In genomic region chr5:141668601-141669265, GRCh38 we compare ENCODE assay signal across 17 cellular contexts. TPM values are rescaled to one million over a fixed set of nuclear protein-coding genes. Genes with fewer than 3 reads are reported as not detected.
DNase-seq lines count a peak whose midpoint lies in the region; ATAC-seq, FAIRE-seq and TF ChIP-seq lines count a peak whose summit lies in the region.
"Had no signal": no experiment of that assay in that cellular context is flagged by ENCODE, and none has a peak within 500 bp of the region (broad histone marks: within the 10 kb centered on the region; RNA-seq: fewer than 3 reads in every experiment).

No MANE protein-coding gene starts in this region.

- H3K79me1 ChIP-seq in neuronal stem cell (ENCODE audit: low read depth, low read length) = no peaks in the 10 kb centered on the region

- peak overlapping the region; percentile 61 for H2AK5ac ChIP-seq in neuronal stem cell (ENCODE audit: low read depth, low read length)

- TF ChIP-seq CTCF in HEK293 (tag by site-specific recombination; IDR thresholded peaks at IDR 0.05) (no peak), K562 (IDR thresholded peaks at IDR 0.05 in 2 of 3, conservative IDR thresholded peaks at IDR 0.05 in 1 of 3; ENCODE audit: insufficient read depth in 2 of 3, low read depth in 1 of 3, low read length in 3 of 3) (no peak)

- POLR2A ChIA-PET in HEK293 (lab: Yijun Ruan, JAX) = interaction anchor here (0.7 to 1.5 kb wide), 2 partner anchors 32 kb away, joined by 4 to 5 read pairs; partner anchors contain the start of genes HDAC3 and RELL2
- POLR2A ChIA-PET in K562 (lab: Yijun Ruan, JAX) = interaction anchor here (0.7 to 3.3 kb wide), 6 partner anchors 10 to 300 kb away, joined by 3 to 11 read pairs (median 4); partner anchors contain the start of genes PCDH1 and RNF14

- FAIRE-seq in K562 (lab: Jason Lieb, UNC) = no peak
- FAIRE-seq: keratinocyte, small intestine had no signal

- DNase-seq in K562 (ENCODE audit: extremely low read depth in 1 of 4, low spot score in 3 of 4) (no peak), neuronal stem cell (ENCODE audit: low spot score) (no peak), dermis blood vessel endothelial cell (no peak)
- DNase-seq: activated CD4-positive, CD25-positive, alpha-beta regulatory T cell; activated T-cell treated with anti-CD3 and anti-CD28 coated beads, Interleukin-2, amount 50 U/mL, for 72 hours; cortex of kidney; hippocampal formation; naive B cell; NCI-H187 treated with DMSO at 0.1 percent for 48 hours; NCI-H345; small intestine; stimulated activated CD4-positive, alpha-beta T cell treated with anti-CD3 and anti-CD28 coated beads, Interleukin-4, amount 100 ng/mL, for 1 hour; stomach had no signal

- H3K9me1 ChIP-seq in K562 (ENCODE audit: control insufficient read depth, insufficient read depth, low read length) = no peaks in the 10 kb centered on the region

- in situ Hi-C loops in K562 (cut with MboI) = no loop called here

- H3K4me2 ChIP-seq in K562 (ENCODE audit: insufficient read depth, low read length) (no peak overlapping the region), neuronal stem cell (ENCODE audit: insufficient read depth, low read length, poor library complexity, severe bottlenecking) (no peak overlapping the region)

- H2BK12ac ChIP-seq in neuronal stem cell (ENCODE audit: low read length) = no peak overlapping the region

- H2AFZ ChIP-seq in K562 (ENCODE audit: low read depth, low read length) (peak overlapping the region; percentile 61; the same call in 1 of the 2 replicates), neuronal stem cell (ENCODE audit: low read length) (no peak overlapping the region)

- H3K27ac ChIP-seq in HEK293 (ENCODE audit: extremely low read depth, low read depth, low read length) = no peak overlapping the region
- no peak overlapping the region for H3K27ac ChIP-seq in K562 (ENCODE audit: extremely low read depth, low read depth, low read length)
- H3K27ac ChIP-seq in neuronal stem cell (replicated peaks; ENCODE audit: low read length) = no peak overlapping the region
- H3K27ac ChIP-seq: stomach had no signal

- TF ChIP-seq RAD21 in K562 (CRISPR knock-in tag; conservative IDR thresholded peaks at IDR 0.05 in 1 of 2, IDR thresholded peaks at IDR 0.05 in 1 of 2) = no peak

- H3K18ac ChIP-seq in neuronal stem cell (ENCODE audit: low read length) = no peak overlapping the region

- H3K23ac ChIP-seq in neuronal stem cell (ENCODE audit: low read depth, low read length, poor library complexity) = no peak overlapping the region

- no peak overlapping the region for H3K14ac ChIP-seq in neuronal stem cell (ENCODE audit: low read length)

- H3K4me3 ChIP-seq in HEK293 (ENCODE audit: low read depth, low read length) (no peak overlapping the region), K562 (no peak overlapping the region), neuronal stem cell (ENCODE audit: low read length in 2 of 2) (no peak overlapping the region)
- H3K4me3 ChIP-seq: stomach had no signal

- no peak overlapping the region for H2BK120ac ChIP-seq in neuronal stem cell (ENCODE audit: low read depth, low read length)

- no peak overlapping the region for H2BK5ac ChIP-seq in neuronal stem cell (ENCODE audit: low read length)

- WGBS in K562 (ENCODE audit: insufficient coverage, low coverage, missing lambda C conversion rate) = 67% methylated on average over 8 of the region's 8 CpGs
- WGBS in neuronal stem cell (ENCODE audit: extremely low coverage in 2 of 2, insufficient read length in 2 of 2, insufficient replicate concordance in 1 of 2), 2 donors = no CpG with 5 or more reads among the region's 8 CpGs

- no peaks in the 10 kb centered on the region for H4K20me1 ChIP-seq in K562 (replicated peaks; ENCODE audit: control insufficient read depth, insufficient read depth, low read length)

- H3K27me3 ChIP-seq in K562 (ENCODE audit: control insufficient read depth in 2 of 2, insufficient read depth in 2 of 2, low read length in 2 of 2) (no peaks in the 10 kb centered on the region), neuronal stem cell (ENCODE audit: control insufficient read depth in 3 of 3, insufficient read depth in 3 of 3, low read depth in 1 of 3, low read length in 3 of 3) (no peaks in the 10 kb centered on the region)
- H3K27me3 ChIP-seq: stomach had no signal

- H3K9ac ChIP-seq in K562 (ENCODE audit: insufficient read depth in 1 of 2, low read depth in 2 of 2, low read length in 2 of 2) = peak overlapping the region in 1 of 2 experiments; percentile 62; a peak in 2 of 4 replicates
- H3K9ac ChIP-seq in neuronal stem cell (ENCODE audit: low read depth, low read length, poor library complexity) = peak overlapping the region; percentile 12

- intact Hi-C loops in K562 (cut with micrococcal nuclease) = loop anchor here (10.0 kb wide), 2 partner anchors 296 to 476 kb away; partner anchors contain the start of gene RNF14

- ATAC-seq in K562 (no peak), GM21825 (IDR thresholded peaks at IDR 0.05; ENCODE audit: unreplicated experiment) (no peak), GM18868 (IDR thresholded peaks at IDR 0.05; ENCODE audit: unreplicated experiment) (no peak)
- ATAC-seq: activated T-cell treated with anti-CD3 and anti-CD28 coated beads, Interleukin-2, amount 50 U/mL, for 72 hours had no signal

- H3K79me2 ChIP-seq in K562 (ENCODE audit: control insufficient read depth, insufficient read depth, low read length) = no peaks in the 10 kb centered on the region

- H2BK15ac ChIP-seq in neuronal stem cell (ENCODE audit: low read length) = no peak overlapping the region

- H3K36me3 ChIP-seq in HEK293 (ENCODE audit: control insufficient read depth in 2 of 2, insufficient read depth in 1 of 2, low read length in 2 of 2) (peaks cover 0 to 9% of the 10 kb centered on the region in 2 experiments; a peak in 1 of 3 replicates), K562 (ENCODE audit: control insufficient read depth, insufficient read depth, low read length) (peaks cover 3% of the 10 kb centered on the region; the same call in 1 of the 3 replicates), neuronal stem cell (replicated peaks in 1 of 2; ENCODE audit: control insufficient read depth in 2 of 2, insufficient read depth in 2 of 2, low read length in 2 of 2) (peaks cover 15 to 53% of the 10 kb centered on the region in 2 donors)

- H4K91ac ChIP-seq in neuronal stem cell (ENCODE audit: low read depth, low read length, poor library complexity) = no peak overlapping the region

- BruUV-seq in K562 (replicated peaks; lab: Mats Ljungman, UMichigan) = no TSS peak

- H3K9me3 ChIP-seq in HEK293 (ENCODE audit: control insufficient read depth, insufficient read depth, low read depth, low read length) (no peaks in the 10 kb centered on the region), K562 (replicated peaks; ENCODE audit: control insufficient read depth, insufficient read depth, low read depth, low read length) (no peaks in the 10 kb centered on the region), neuronal stem cell (replicated peaks in 1 of 2; ENCODE audit: control insufficient read depth in 2 of 2, insufficient read depth in 1 of 2, low read depth in 1 of 2, low read length in 2 of 2) (no peaks in the 10 kb centered on the region)
- H3K9me3 ChIP-seq: stomach had no signal

- no peak overlapping the region for H3K4ac ChIP-seq in neuronal stem cell (ENCODE audit: low read length)

- CTCF ChIA-PET in HEK293 (lab: Yijun Ruan, JAX) = interaction anchor here (0.5 to 2.4 kb wide), 11 partner anchors 9 to 356 kb away, joined by 3 to 12 read pairs (median 3); partner anchors contain the start of genes ARAP3 and PCDHGB5
- CTCF ChIA-PET in K562 (lab: Yijun Ruan, JAX; ENCODE audit: low intra/inter-chr PET ratio) = interaction anchor here (0.5 kb wide), 1 partner anchor 1732 kb away, joined by 3 read pairs; no protein-coding TSS in a partner anchor

- H3K4me1 ChIP-seq in HEK293 (ENCODE audit: control insufficient read depth, insufficient read depth, low read length) (no peaks in the 10 kb centered on the region), K562 (replicated peaks in 1 of 2; ENCODE audit: control insufficient read depth in 2 of 2, insufficient read depth in 2 of 2, low read length in 2 of 2) (peaks cover 6 to 15% of the 10 kb centered on the region in 2 experiments; a peak in 4 of 5 replicates), neuronal stem cell (ENCODE audit: control insufficient read depth in 2 of 2, insufficient read depth in 1 of 2, low read depth in 1 of 2, low read length in 2 of 2) (peaks cover 5 to 9% of the 10 kb centered on the region in 2 donors)

- TF ChIP-seq POLR2A in K562 (conservative IDR thresholded peaks at IDR 0.05) = no peak

- no peak overlapping the region for H4K8ac ChIP-seq in neuronal stem cell (ENCODE audit: low read depth, low read length)

- TF ChIP-seq EP300 in K562 (IDR thresholded peaks at IDR 0.05; ENCODE audit: low read length) = no peak

RNA-seq across cellular contexts. Expression of gene ARAP3, which starts 13.3 kb away (rescaled TPM):
- total RNA-seq in K562 (2011; cell fraction: chromatin; rRNA removed; ENCODE audit: low replicate concordance) = 9.6 and 29.6 TPM in 2 replicates
- total RNA-seq in K562 (2011; cell fraction: nucleolus; rRNA removed) = 10.7 and 13.7 TPM in 2 replicates
- total RNA-seq in K562 (2011; cell fraction: nucleoplasm; rRNA removed) = 8.9 and 9.9 TPM in 2 replicates
- total RNA-seq in K562 (2014; rRNA removed) (6.4 and 8.6 TPM in 2 replicates), K562 (2014; rRNA removed; fragmentation: Illumina TruSeq; extraction: Trizol) (5.1 and 5.2 TPM in 2 replicates), K562 (2015; rRNA removed; fragmentation: Illumina TruSeq; extraction: Trizol) (7.1 and 7.5 TPM in 2 replicates), K562 (2021) (23.3 and 25.7 TPM in 2 replicates), dermis blood vessel endothelial cell (46.1 and 65.8 TPM in 2 replicates)
- polyA plus RNA-seq in K562 (2011; rRNA removed) (6.1 and 7.0 TPM in 2 replicates), K562 (2014; fragmentation: Illumina TruSeq; extraction: Trizol) (16.6 and 16.8 TPM in 2 replicates), K562 (2014; fragmentation: Nextera tagmentation; extraction: Ambion mirVana) (1 to 10 TPM in 1 of 2 experiments, under 1 TPM in 1; 0.83 to 1.4 TPM), K562 (2014; rRNA removed) (14.8 and 16.7 TPM in 2 replicates)
- polyA plus RNA-seq in K562 (2011; cell fraction: cytosol; rRNA removed) = 5.5 and 7.0 TPM in 2 replicates
- polyA plus RNA-seq in K562 (2011; cell fraction: nucleus; rRNA removed) = 37.6 and 59.0 TPM in 2 replicates
- polyA plus RNA-seq in K562 (2012) = 13.9 and 21.4 TPM in 2 replicates
- 4.6 and 5.1 TPM in 2 replicates for polyA minus RNA-seq in K562 (2011; rRNA and poly(A)+ RNA removed)
- polyA minus RNA-seq in K562 (2011; cell fraction: cytosol; rRNA and poly(A)+ RNA removed) = 7.0 and 8.1 TPM in 2 replicates
- 9.8 and 11.7 TPM in 2 replicates for polyA minus RNA-seq in K562 (2011; cell fraction: nucleus; rRNA and poly(A)+ RNA removed)
- polyA plus RNA-seq in neuronal stem cell (2013, experiment 1 of 2) = 19.7 TPM
- polyA plus RNA-seq in neuronal stem cell (2013, experiment 2 of 2) = 19.5 TPM

RNA-seq across cellular contexts. Expression of gene FCHSD1, which starts 17.5 kb away (rescaled TPM):
- 160 and 307 TPM in 2 replicates for total RNA-seq in K562 (2011; cell fraction: chromatin; rRNA removed; ENCODE audit: low replicate concordance)
- 128 and 139 TPM in 2 replicates for total RNA-seq in K562 (2011; cell fraction: nucleolus; rRNA removed)
- 143 and 150 TPM in 2 replicates for total RNA-seq in K562 (2011; cell fraction: nucleoplasm; rRNA removed)
- total RNA-seq in K562 (2014; rRNA removed) (19.2 and 20.6 TPM in 2 replicates), K562 (2014; rRNA removed; fragmentation: Illumina TruSeq; extraction: Trizol) (7.0 and 7.9 TPM in 2 replicates), K562 (2015; rRNA removed; fragmentation: Illumina TruSeq; extraction: Trizol) (12.9 and 13.7 TPM in 2 replicates), K562 (2021) (19.2 and 26.5 TPM in 2 replicates), dermis blood vessel endothelial cell (20.9 and 24.0 TPM in 2 replicates)
- polyA plus RNA-seq in K562 (2011; rRNA removed) (24.8 and 36.2 TPM in 2 replicates), K562 (2014; fragmentation: Illumina TruSeq; extraction: Trizol) (13.6 and 20.6 TPM in 2 replicates), K562 (2014; fragmentation: Nextera tagmentation; extraction: Ambion mirVana) (under 1 TPM; 0.35 to 0.84 TPM), K562 (2014; rRNA removed) (28.6 and 37.5 TPM in 2 replicates)
- polyA plus RNA-seq in K562 (2011; cell fraction: cytosol; rRNA removed) = 11.3 and 18.8 TPM in 2 replicates
- polyA plus RNA-seq in K562 (2011; cell fraction: nucleus; rRNA removed) = 300 and 346 TPM in 2 replicates
- polyA plus RNA-seq in K562 (2012) = 16.4 and 35.9 TPM in 2 replicates
- 7.8 and 12.4 TPM in 2 replicates for polyA minus RNA-seq in K562 (2011; rRNA and poly(A)+ RNA removed)
- polyA minus RNA-seq in K562 (2011; cell fraction: cytosol; rRNA and poly(A)+ RNA removed) = 12.8 and 13.1 TPM in 2 replicates
- 43.8 and 62.2 TPM in 2 replicates for polyA minus RNA-seq in K562 (2011; cell fraction: nucleus; rRNA and poly(A)+ RNA removed)
- 11.3 TPM for polyA plus RNA-seq in neuronal stem cell (2013, experiment 1 of 2)
- 10.9 TPM for polyA plus RNA-seq in neuronal stem cell (2013, experiment 2 of 2)

RNA-seq across cellular contexts. Expression of gene RELL2, which starts 31.9 kb away (rescaled TPM):
- 14.3 and 44.8 TPM in 2 replicates for total RNA-seq in K562 (2011; cell fraction: chromatin; rRNA removed; ENCODE audit: low replicate concordance)
- total RNA-seq in K562 (2011; cell fraction: nucleolus; rRNA removed) = 46.6 and 54.9 TPM in 2 replicates
- 22.9 and 26.5 TPM in 2 replicates for total RNA-seq in K562 (2011; cell fraction: nucleoplasm; rRNA removed)
- total RNA-seq in K562 (2014; rRNA removed) (30.7 and 35.5 TPM in 2 replicates), K562 (2014; rRNA removed; fragmentation: Illumina TruSeq; extraction: Trizol) (5.0 and 7.0 TPM in 2 replicates), K562 (2015; rRNA removed; fragmentation: Illumina TruSeq; extraction: Trizol) (14.1 and 14.3 TPM in 2 replicates), K562 (2021) (22.9 and 23.3 TPM in 2 replicates), dermis blood vessel endothelial cell (3.9 and 9.9 TPM in 2 replicates)
- polyA plus RNA-seq in K562 (2011; rRNA removed) (17.4 and 17.9 TPM in 2 replicates), K562 (2014; fragmentation: Illumina TruSeq; extraction: Trizol) (13.3 and 19.8 TPM in 2 replicates), K562 (2014; fragmentation: Nextera tagmentation; extraction: Ambion mirVana) (under 1 TPM; 0.06 to 0.76 TPM), K562 (2014; rRNA removed) (33.8 and 36.0 TPM in 2 replicates)
- polyA plus RNA-seq in K562 (2011; cell fraction: cytosol; rRNA removed) = 15.7 and 32.1 TPM in 2 replicates
- 65.3 and 140 TPM in 2 replicates for polyA plus RNA-seq in K562 (2011; cell fraction: nucleus; rRNA removed)
- polyA plus RNA-seq in K562 (2012) = 4.8 and 10.5 TPM in 2 replicates
- polyA minus RNA-seq in K562 (2011; rRNA and poly(A)+ RNA removed) = 6.0 and 11.9 TPM in 2 replicates
- polyA minus RNA-seq in K562 (2011; cell fraction: cytosol; rRNA and poly(A)+ RNA removed) = 7.4 and 8.4 TPM in 2 replicates
- 18.0 and 23.8 TPM in 2 replicates for polyA minus RNA-seq in K562 (2011; cell fraction: nucleus; rRNA and poly(A)+ RNA removed)
- polyA plus RNA-seq in neuronal stem cell (2013, experiment 1 of 2) = 2.6 TPM
- 2.5 TPM for polyA plus RNA-seq in neuronal stem cell (2013, experiment 2 of 2)

RNA-seq across cellular contexts. Expression of gene HDAC3, which starts 32.1 kb away (rescaled TPM):
- 380 and 433 TPM in 2 replicates for total RNA-seq in K562 (2011; cell fraction: chromatin; rRNA removed; ENCODE audit: low replicate concordance)
- 249 and 274 TPM in 2 replicates for total RNA-seq in K562 (2011; cell fraction: nucleolus; rRNA removed)
- total RNA-seq in K562 (2011; cell fraction: nucleoplasm; rRNA removed) = 332 and 388 TPM in 2 replicates
- total RNA-seq in K562 (2014; rRNA removed) (111 and 160 TPM in 2 replicates), K562 (2014; rRNA removed; fragmentation: Illumina TruSeq; extraction: Trizol) (118 and 129 TPM in 2 replicates), K562 (2015; rRNA removed; fragmentation: Illumina TruSeq; extraction: Trizol) (116 and 130 TPM in 2 replicates), K562 (2021) (114 and 119 TPM in 2 replicates), dermis blood vessel endothelial cell (43.7 and 45.0 TPM in 2 replicates)
- polyA plus RNA-seq in K562 (2011; rRNA removed) (190 and 191 TPM in 2 replicates), K562 (2014; fragmentation: Illumina TruSeq; extraction: Trizol) (144 and 153 TPM in 2 replicates), K562 (2014; fragmentation: Nextera tagmentation; extraction: Ambion mirVana) (100 to 1,000 TPM in 1 of 2 experiments, 10 to 100 TPM in 1; 89.7 to 107 TPM), K562 (2014; rRNA removed) (120 and 137 TPM in 2 replicates)
- polyA plus RNA-seq in K562 (2011; cell fraction: cytosol; rRNA removed) = 207 and 230 TPM in 2 replicates
- polyA plus RNA-seq in K562 (2011; cell fraction: nucleus; rRNA removed) = 365 and 426 TPM in 2 replicates
- polyA plus RNA-seq in K562 (2012) = 77.6 and 93.4 TPM in 2 replicates
- 136 and 147 TPM in 2 replicates for polyA minus RNA-seq in K562 (2011; rRNA and poly(A)+ RNA removed)
- polyA minus RNA-seq in K562 (2011; cell fraction: cytosol; rRNA and poly(A)+ RNA removed) = 73.0 and 87.2 TPM in 2 replicates
- 80.6 and 114 TPM in 2 replicates for polyA minus RNA-seq in K562 (2011; cell fraction: nucleus; rRNA and poly(A)+ RNA removed)
- 61.4 TPM for polyA plus RNA-seq in neuronal stem cell (2013, experiment 1 of 2)
- 61.9 TPM for polyA plus RNA-seq in neuronal stem cell (2013, experiment 2 of 2)

RNA-seq across cellular contexts. Expression of gene DIAPH1, which starts 49.9 kb away (rescaled TPM):
- total RNA-seq in K562 (2011; cell fraction: chromatin; rRNA removed; ENCODE audit: low replicate concordance) = 295 and 514 TPM in 2 replicates
- 151 and 162 TPM in 2 replicates for total RNA-seq in K562 (2011; cell fraction: nucleolus; rRNA removed)
- 271 and 317 TPM in 2 replicates for total RNA-seq in K562 (2011; cell fraction: nucleoplasm; rRNA removed)
- 90.1 and 91.4 TPM in 2 replicates for total RNA-seq in K562 (2014; rRNA removed)
- total RNA-seq in K562 (2014; rRNA removed; fragmentation: Illumina TruSeq; extraction: Trizol) = 73.7 and 84.9 TPM in 2 replicates
- 60.8 and 68.0 TPM in 2 replicates for total RNA-seq in K562 (2015; rRNA removed; fragmentation: Illumina TruSeq; extraction: Trizol)
- total RNA-seq in K562 (2021) = 268 and 328 TPM in 2 replicates
- polyA plus RNA-seq in K562 (2011; rRNA removed) = 146 and 159 TPM in 2 replicates
- 137 TPM in 2 replicates for polyA plus RNA-seq in K562 (2011; cell fraction: cytosol; rRNA removed)
- polyA plus RNA-seq in K562 (2011; cell fraction: nucleus; rRNA removed) = 325 and 501 TPM in 2 replicates
- 172 and 199 TPM in 2 replicates for polyA plus RNA-seq in K562 (2012)
- 261 and 291 TPM in 2 replicates for polyA plus RNA-seq in K562 (2014; fragmentation: Illumina TruSeq; extraction: Trizol)
- 10 to 100 TPM; 75.8 to 97.8 TPM for polyA plus RNA-seq in K562 (2014; fragmentation: Nextera tagmentation; extraction: Ambion mirVana)
- 131 and 168 TPM in 2 replicates for polyA plus RNA-seq in K562 (2014; rRNA removed)
- 279 and 286 TPM in 2 replicates for polyA minus RNA-seq in K562 (2011; rRNA and poly(A)+ RNA removed)
- 184 and 249 TPM in 2 replicates for polyA minus RNA-seq in K562 (2011; cell fraction: cytosol; rRNA and poly(A)+ RNA removed)
- 108 and 288 TPM in 2 replicates for polyA minus RNA-seq in K562 (2011; cell fraction: nucleus; rRNA and poly(A)+ RNA removed)
- 34.7 TPM for polyA plus RNA-seq in neuronal stem cell (2013, experiment 1 of 2)
- polyA plus RNA-seq in neuronal stem cell (2013, experiment 2 of 2) = 34.1 TPM
- total RNA-seq in dermis blood vessel endothelial cell = 42.2 and 91.9 TPM in 2 replicates
